8 cellular contexts compared by ENCODE assay signal in the genomic region with DNA sequence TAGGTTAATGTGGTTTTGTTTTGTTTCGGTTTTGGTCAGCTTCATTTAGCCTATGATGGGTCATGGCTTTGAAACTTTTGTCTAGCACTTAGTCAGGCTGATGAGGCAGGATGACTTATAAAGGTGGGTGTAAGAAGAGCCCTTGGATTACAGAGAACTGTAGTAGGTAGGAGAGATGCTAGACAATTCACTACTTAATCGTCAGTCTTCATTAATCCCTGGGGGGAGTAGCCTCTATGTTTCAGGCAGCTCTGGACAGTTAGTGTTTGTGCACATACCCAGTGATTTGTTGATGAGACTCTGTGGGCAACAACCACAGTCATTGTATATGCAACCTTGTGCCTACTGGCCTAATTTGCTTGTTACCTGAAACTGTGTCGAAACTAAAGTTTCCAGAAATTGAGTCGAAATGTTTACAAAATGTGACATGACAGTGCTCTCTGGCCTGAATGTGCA.
A peak's percentile ranks its signal among the peaks of the same experiment; 100 is the strongest.
DNase-seq lines count a peak whose midpoint lies in the region; ATAC-seq and TF ChIP-seq lines count a peak whose summit lies in the region.

No MANE protein-coding gene starts in this region.

- H3K27me3 Mint-ChIP-seq in osteocyte (ENCODE audit: unreplicated experiment), result no peaks in the 10 kb centered on the region

- peak overlapping the region; percentile 38; the same call in 1 of the 2 replicates for H3K27ac ChIP-seq in VCaP

- H3K4me1 Mint-ChIP-seq in osteocyte (ENCODE audit: unreplicated experiment), result peaks cover 51% of the 10 kb centered on the region

- peaks cover 20% of the 10 kb centered on the region for H3K36me3 Mint-ChIP-seq in osteocyte (ENCODE audit: unreplicated experiment)

- H3K4me3 Mint-ChIP-seq in osteocyte (ENCODE audit: unreplicated experiment), result no peak overlapping the region

- DNase-seq in activated CD4-positive, CD25-positive, alpha-beta regulatory T cell treated with anti-CD3 and anti-CD28 coated beads, Interleukin-2, amount 50 U/mL, for 72 hours, result no peak
- DNase-seq in osteocyte (ENCODE audit: extremely low spot score, unreplicated experiment) (no peak), NCI-H146 (lab: John Stamatoyannopoulos, UW) (no peak), NCI-H1092 treated with DMSO at 0.1 percent for 48 hours (lab: John Stamatoyannopoulos, UW) (no peak), ecto neural progenitor cell (ENCODE audit: low spot score) (no peak)

- no peak for TF ChIP-seq CTCF in VCaP (conservative IDR thresholded peaks at IDR 0.05)
- no peak for TF ChIP-seq CTCF in osteocyte (IDR thresholded peaks at IDR 0.05)

- peak overlapping the region; percentile 47 for H3K27ac Mint-ChIP-seq in osteocyte (ENCODE audit: unreplicated experiment)

- H3K9me3 Mint-ChIP-seq in osteocyte (ENCODE audit: unreplicated experiment), result no peaks in the 10 kb centered on the region

- ATAC-seq in activated CD4-positive, CD25-positive, alpha-beta regulatory T cell treated with anti-CD3 and anti-CD28 coated beads, Interleukin-2, amount 50 U/mL, for 24 hours, result peak; percentile 97
- ATAC-seq in HG02610 (IDR thresholded peaks at IDR 0.05; ENCODE audit: unreplicated experiment), result peak; percentile 97
